ENCODE assay signal across 22 cellular contexts in genomic region chr19:28319208-28319607, GRCh38.
DNase-seq lines count a peak whose midpoint lies in the region; FAIRE-seq and TF ChIP-seq lines count a peak whose summit lies in the region.
"Had no signal": no experiment of that assay in that cellular context is flagged by ENCODE, and none has a peak within 500 bp of the region (broad histone marks: within the 10 kb centered on the region; RNA-seq: fewer than 3 reads in every experiment).

No MANE protein-coding gene starts in this region.

- peak overlapping the region; percentile 7 for H3K4me3 Mint-ChIP-seq in astrocyte (ENCODE audit: unreplicated experiment)
- no peak overlapping the region for H3K4me3 Mint-ChIP-seq in nephron
- H3K4me3 Mint-ChIP-seq: GM23338 had no signal

- H3K9ac ChIP-seq in astrocyte (ENCODE audit: low read length), result no peak overlapping the region

- no peaks in the 10 kb centered on the region for H3K9me3 Mint-ChIP-seq in astrocyte (ENCODE audit: unreplicated experiment)
- H3K9me3 Mint-ChIP-seq in nephron, result no peaks in the 10 kb centered on the region
- H3K9me3 Mint-ChIP-seq: GM23338 had no signal

- FAIRE-seq in astrocyte (lab: Jason Lieb, UNC), result no peak
- FAIRE-seq: A549, GM12891, GM18507 had no signal

- no peaks in the 10 kb centered on the region for H3K27me3 ChIP-seq in astrocyte (ENCODE audit: insufficient read depth, low read length)

- no peak for DNase-seq in astrocyte (ENCODE audit: low read depth)
- DNase-seq in left kidney (ENCODE audit: low read depth, low spot score), result peak; percentile 58
- no peak for DNase-seq in activated CD4-positive, CD25-positive, alpha-beta regulatory T cell treated with anti-CD3 and anti-CD28 coated beads, Interleukin-2, amount 50 U/mL, for 72 hours
- DNase-seq in Ammon's horn (ENCODE audit: low spot score), result no peak
- no peak for DNase-seq in central memory CD4-positive, alpha-beta T cell
- no peak for DNase-seq in T-helper 1 cell
- DNase-seq: 8988T; ACHN; AML-193; C1 segment of cervical spinal cord; Calu3; CD4-positive, alpha-beta memory T cell; COR-L47; DMS53; DMS79 treated with DMSO at 0.1 percent for 48 hours; GF-D8 had no signal

- H3K4me1 ChIP-seq in astrocyte (ENCODE audit: insufficient read depth, low read length), result peaks cover 9% of the 10 kb centered on the region
- H3K4me1 ChIP-seq: A549, HAP-1 had no signal

- H2AFZ ChIP-seq in astrocyte (ENCODE audit: low read depth, low read length), result no peak overlapping the region
- H2AFZ ChIP-seq: GM23338 had no signal

- H3K36me3 Mint-ChIP-seq in astrocyte (ENCODE audit: low read depth, unreplicated experiment) (no peaks in the 10 kb centered on the region), nephron (ENCODE audit: low read depth) (no peaks in the 10 kb centered on the region)
- H3K36me3 Mint-ChIP-seq: CD4-positive, alpha-beta memory T cell had no signal

- H3K27me3 Mint-ChIP-seq in astrocyte (ENCODE audit: low read depth, unreplicated experiment) (peaks cover 1% of the 10 kb centered on the region), nephron (ENCODE audit: low read depth) (peaks cover 18% of the 10 kb centered on the region)
- H3K27me3 Mint-ChIP-seq: CD4-positive, alpha-beta memory T cell had no signal

- no peak overlapping the region for H3K27ac ChIP-seq in astrocyte (ENCODE audit: low read depth, low read length)
- H3K27ac ChIP-seq: A549 had no signal

- H4K20me1 ChIP-seq in astrocyte (ENCODE audit: insufficient read depth, low read length), result no peaks in the 10 kb centered on the region

- H3K4me1 Mint-ChIP-seq in astrocyte (ENCODE audit: low read depth, unreplicated experiment) (peaks cover 13% of the 10 kb centered on the region), nephron (peaks cover 37% of the 10 kb centered on the region)
- H3K4me1 Mint-ChIP-seq: CD4-positive, alpha-beta memory T cell had no signal

- H3K27ac Mint-ChIP-seq in astrocyte (ENCODE audit: unreplicated experiment), result no peak overlapping the region
- peak overlapping the region; percentile 33 to 75 (median 51) for H3K27ac Mint-ChIP-seq in nephron
- H3K27ac Mint-ChIP-seq: CD4-positive, alpha-beta memory T cell; GM23338 had no signal

- H3K79me2 ChIP-seq in astrocyte (ENCODE audit: insufficient read depth, low read length), result no peaks in the 10 kb centered on the region

- no peak overlapping the region for H3K4me3 ChIP-seq in astrocyte (ENCODE audit: insufficient read depth, low read depth, low read length)
- H3K4me3 ChIP-seq: A549, GM23338, HAP-1 had no signal

- no peaks in the 10 kb centered on the region for H3K9me3 ChIP-seq in astrocyte (ENCODE audit: insufficient read depth, low read depth, low read length)
- H3K9me3 ChIP-seq: HAP-1 had no signal

- TF ChIP-seq CTCF in astrocyte (IDR thresholded peaks at IDR 0.05; ENCODE audit: insufficient read depth, low read depth, low read length), result no peak
- no peak for TF ChIP-seq CTCF in nephron (IDR thresholded peaks at IDR 0.05; ENCODE audit: unreplicated experiment in 3 of 3)

- H3K36me3 ChIP-seq in astrocyte (ENCODE audit: insufficient read depth, low read length), result no peaks in the 10 kb centered on the region
- H3K36me3 ChIP-seq: HAP-1 had no signal

- H3K4me2 ChIP-seq in astrocyte (ENCODE audit: low read length), result no peak overlapping the region
- H3K4me2 ChIP-seq: A549, GM23338 had no signal
